11 cellular contexts compared by ENCODE assay signal in the genomic region with DNA sequence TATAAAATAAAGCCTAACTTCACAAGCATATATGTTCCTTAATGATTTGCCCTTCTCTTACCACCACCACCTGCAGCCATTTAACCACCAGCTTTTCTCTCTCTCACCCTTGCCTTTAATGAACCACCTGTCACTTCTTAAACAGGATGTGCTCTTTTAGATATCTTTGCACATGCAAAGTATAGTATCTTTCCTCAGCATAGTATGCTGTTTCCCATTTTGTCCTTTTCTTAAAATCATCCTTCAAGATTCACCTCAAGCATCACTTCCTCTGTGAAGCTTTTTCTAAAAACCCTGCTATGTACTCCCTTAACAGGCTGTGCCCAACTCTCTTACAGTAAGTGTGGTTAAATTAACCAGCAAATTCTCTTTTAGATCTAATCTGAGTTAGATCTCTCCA. TPM values are rescaled to one million over a fixed set of nuclear protein-coding genes. Genes with fewer than 3 reads are reported as not detected.
DNase-seq lines count a peak whose midpoint lies in the region; ATAC-seq and TF ChIP-seq lines count a peak whose summit lies in the region.
"Had no signal": no experiment of that assay in that cellular context is flagged by ENCODE, and none has a peak within 500 bp of the region (broad histone marks: within the 10 kb centered on the region; RNA-seq: fewer than 3 reads in every experiment).

No MANE protein-coding gene starts in this region.

- peaks cover 52% of the 10 kb centered on the region for H3K4me1 Mint-ChIP-seq in activated naive CD8-positive, alpha-beta T cell treated with anti-CD3 and anti-CD28 coated beads, Interleukin-2, amount 50 U/mL, for 24 hours

- intact Hi-C loops in Right ventricle myocardium inferior (cut with DNase I), result no loop called here

- peak; percentile 30 for DNase-seq in GM12865 (ENCODE audit: low read depth)
- DNase-seq in activated naive CD8-positive, alpha-beta T cell treated with anti-CD3 and anti-CD28 coated beads, Interleukin-2, amount 50 U/mL, for 24 hours, result no peak
- no peak for DNase-seq in DMS79 treated with DMSO at 0.1 percent for 48 hours (lab: John Stamatoyannopoulos, UW)
- DNase-seq in Right ventricle myocardium inferior (ENCODE audit: missing footprints), result no peak
- DNase-seq in NCI-H1105 (lab: John Stamatoyannopoulos, UW), result no peak
- no peak for DNase-seq in glomerular visceral epithelial cell (ENCODE audit: extremely low spot score)
- DNase-seq: trophoblast cell had no signal

- H3K27me3 Mint-ChIP-seq in activated naive CD8-positive, alpha-beta T cell treated with anti-CD3 and anti-CD28 coated beads, Interleukin-2, amount 50 U/mL, for 24 hours, result no peaks in the 10 kb centered on the region

- H3K4me3 ChIP-seq in GM12865 (ENCODE audit: low read depth, low read length), result no peak overlapping the region
- H3K4me3 ChIP-seq: ascending aorta had no signal

- H3K9me3 Mint-ChIP-seq in activated naive CD8-positive, alpha-beta T cell treated with anti-CD3 and anti-CD28 coated beads, Interleukin-2, amount 50 U/mL, for 24 hours, result no peaks in the 10 kb centered on the region

- H3K36me3 Mint-ChIP-seq in activated naive CD8-positive, alpha-beta T cell treated with anti-CD3 and anti-CD28 coated beads, Interleukin-2, amount 50 U/mL, for 24 hours (ENCODE audit: low read depth), result no peaks in the 10 kb centered on the region
- H3K36me3 Mint-ChIP-seq: CD14-positive monocyte had no signal

- TF ChIP-seq CTCF in GM12865 (IDR thresholded peaks at IDR 0.05; ENCODE audit: insufficient read depth, low read depth, low read length, missing control alignments), result no peak

- peak overlapping the region; percentile 6 for H3K27ac Mint-ChIP-seq in activated naive CD8-positive, alpha-beta T cell treated with anti-CD3 and anti-CD28 coated beads, Interleukin-2, amount 50 U/mL, for 24 hours
- H3K27ac Mint-ChIP-seq: CD14-positive monocyte had no signal

- ATAC-seq in GM19372 (IDR thresholded peaks at IDR 0.05; ENCODE audit: low read depth, unreplicated experiment) (peak; percentile 54), HG03280 (IDR thresholded peaks at IDR 0.05; ENCODE audit: unreplicated experiment) (peak; percentile 73), Right ventricle myocardium inferior (no peak)
- ATAC-seq in activated naive CD8-positive, alpha-beta T cell treated with anti-CD3 and anti-CD28 coated beads, Interleukin-2, amount 50 U/mL, for 24 hours, result no peak

- no peak overlapping the region for H3K4me3 Mint-ChIP-seq in activated naive CD8-positive, alpha-beta T cell treated with anti-CD3 and anti-CD28 coated beads, Interleukin-2, amount 50 U/mL, for 24 hours
- H3K4me3 Mint-ChIP-seq: CD14-positive monocyte had no signal

RNA-seq across cellular contexts. Expression of a gene that starts 8.2 kb away (rescaled TPM):
- 26.3 TPM for total RNA-seq in Right ventricle myocardium inferior

RNA-seq across cellular contexts. Expression of a gene that starts 35.3 kb away (rescaled TPM):
- total RNA-seq in Right ventricle myocardium inferior, result 47.9 TPM

Comparison
In these comparisons a context has a peak if more than half of its experiments do, and no peak if none do; other contexts are left out.
1. ATAC-seq: peak in GM19372 (single experiment) and HG03280 (single experiment); none in activated naive CD8-positive, alpha-beta T cell treated with anti-CD3 and anti-CD28 coated beads, Interleukin-2, amount 50 U/mL, for 24 hours (single experiment) and Right ventricle myocardium inferior (single experiment).